ENCODE assay signal across 13 cellular contexts in genomic region chr2:39631715-39632114, GRCh38. TPM values are rescaled to one million over a fixed set of nuclear protein-coding genes. Genes with fewer than 3 reads are reported as not detected.
A peak's percentile ranks its signal among the peaks of the same experiment; 100 is the strongest.
DNase-seq lines count a peak whose midpoint lies in the region; ATAC-seq and TF ChIP-seq lines count a peak whose summit lies in the region.
"Had no signal": no experiment of that assay in that cellular context is flagged by ENCODE, and none has a peak within 500 bp of the region (broad histone marks: within the 10 kb centered on the region; RNA-seq: fewer than 3 reads in every experiment).

No MANE protein-coding gene starts in this region.

- H3K4me1 Mint-ChIP-seq in neural progenitor cell, result peaks cover 8% of the 10 kb centered on the region
- H3K4me1 Mint-ChIP-seq in activated naive CD4-positive, alpha-beta T cell treated with anti-CD3 and anti-CD28 coated beads, Interleukin-2, amount 10 ng/mL, durations not matched to agents 7 days and 5 days, result no peaks in the 10 kb centered on the region
- H3K4me1 Mint-ChIP-seq: activated naive CD8-positive, alpha-beta T cell treated with anti-CD3 and anti-CD28 coated beads, Interleukin-2, amount 50 U/mL, for 24 hours had no signal

- H3K9ac ChIP-seq in neural progenitor cell, result no peak overlapping the region

- H3K4me3 ChIP-seq in PC-9 (no peak overlapping the region), epithelial cell of esophagus (ENCODE audit: low read length) (no peak overlapping the region), neural progenitor cell (no peak overlapping the region)

- peak; percentile 96 for DNase-seq in GM04504 (ENCODE audit: low read depth)
- peak; percentile 48 to 78 for DNase-seq in PC-9
- DNase-seq in epithelial cell of esophagus (ENCODE audit: low read depth), result peak; percentile 82
- peak; percentile 26 for DNase-seq in omental fat pad (ENCODE audit: low spot score)
- DNase-seq in neural progenitor cell (ENCODE audit: low spot score), result no peak
- no peak for DNase-seq in activated naive CD4-positive, alpha-beta T cell treated with anti-CD3 and anti-CD28 coated beads, Interleukin-2, amount 10 ng/mL, durations not matched to agents 7 days and 5 days
- DNase-seq in NCI-H526 treated with DMSO at 0.1 percent for 48 hours (lab: John Stamatoyannopoulos, UW), result no peak
- DNase-seq: activated CD4-positive, alpha-beta T cell treated with anti-CD3 and anti-CD28 coated beads for 4 hours; activated naive CD8-positive, alpha-beta T cell treated with anti-CD3 and anti-CD28 coated beads, Interleukin-2, amount 50 U/mL, for 24 hours; KG1 had no signal

- no TSS peak for BruUV-seq in PC-9 (replicated peaks; lab: Mats Ljungman, UMichigan)

- H3K27ac Mint-ChIP-seq in neural progenitor cell, result no peak overlapping the region
- H3K27ac Mint-ChIP-seq in activated naive CD4-positive, alpha-beta T cell treated with anti-CD3 and anti-CD28 coated beads, Interleukin-2, amount 10 ng/mL, durations not matched to agents 7 days and 5 days, result no peak overlapping the region
- H3K27ac Mint-ChIP-seq: activated naive CD8-positive, alpha-beta T cell treated with anti-CD3 and anti-CD28 coated beads, Interleukin-2, amount 50 U/mL, for 24 hours had no signal

- H3K4me1 ChIP-seq in PC-9 (replicated peaks; ENCODE audit: insufficient read depth), result 0 out of 2 replicates have a peak, but pooled peaks cover 4% of the 10 kb centered on the region
- peaks cover 5% of the 10 kb centered on the region for H3K4me1 ChIP-seq in neural progenitor cell

- H3K36me3 ChIP-seq in PC-9 (ENCODE audit: low read depth) (no peaks in the 10 kb centered on the region), neural progenitor cell (no peaks in the 10 kb centered on the region)

- POLR2A ChIA-PET in PC-9 (lab: Charles Lee; ENCODE audit: unreplicated experiment), result interaction anchor here (0.6 to 0.7 kb wide), 2 partner anchors 10 to 13 kb away, joined by 3 to 4 read pairs; no protein-coding TSS in a partner anchor

- H3K79me2 ChIP-seq in PC-9 (ENCODE audit: low read depth) (no peaks in the 10 kb centered on the region), neural progenitor cell (ENCODE audit: low read depth) (no peaks in the 10 kb centered on the region)

- peaks cover 5% of the 10 kb centered on the region for H3K9me3 Mint-ChIP-seq in neural progenitor cell
- H3K9me3 Mint-ChIP-seq in activated naive CD4-positive, alpha-beta T cell treated with anti-CD3 and anti-CD28 coated beads, Interleukin-2, amount 10 ng/mL, durations not matched to agents 7 days and 5 days, result no peaks in the 10 kb centered on the region
- H3K9me3 Mint-ChIP-seq: activated naive CD8-positive, alpha-beta T cell treated with anti-CD3 and anti-CD28 coated beads, Interleukin-2, amount 50 U/mL, for 24 hours had no signal

- H4K20me1 ChIP-seq in PC-9 (ENCODE audit: insufficient read depth) (no peaks in the 10 kb centered on the region), neural progenitor cell (ENCODE audit: low read depth) (no peaks in the 10 kb centered on the region)

- H3K9me3 ChIP-seq in PC-9 (ENCODE audit: insufficient read depth, low read depth) (no peaks in the 10 kb centered on the region; the same call in 1 of the 2 replicates), neural progenitor cell (ENCODE audit: low read depth) (no peaks in the 10 kb centered on the region)

- H3K36me3 Mint-ChIP-seq in neural progenitor cell, result no peaks in the 10 kb centered on the region
- no peaks in the 10 kb centered on the region for H3K36me3 Mint-ChIP-seq in activated naive CD4-positive, alpha-beta T cell treated with anti-CD3 and anti-CD28 coated beads, Interleukin-2, amount 10 ng/mL, durations not matched to agents 7 days and 5 days

- H3K27me3 Mint-ChIP-seq in neural progenitor cell (ENCODE audit: insufficient read depth, low read depth), result peaks cover 2% of the 10 kb centered on the region
- H3K27me3 Mint-ChIP-seq in activated naive CD4-positive, alpha-beta T cell treated with anti-CD3 and anti-CD28 coated beads, Interleukin-2, amount 10 ng/mL, durations not matched to agents 7 days and 5 days, result peaks cover 3% of the 10 kb centered on the region

- CTCF ChIA-PET in PC-9 (lab: Charles Lee), result interaction anchor here (0.6 kb wide), 1 partner anchor 162 kb away, joined by 6 read pairs; no protein-coding TSS in a partner anchor
- CTCF ChIA-PET in activated naive CD4-positive, alpha-beta T cell treated with anti-CD3 and anti-CD28 coated beads, Interleukin-2, amount 10 ng/mL, durations not matched to agents 7 days and 5 days (lab: Charles Lee), result no interaction called here

- intact Hi-C loops in PC-9 (cut with micrococcal nuclease; ENCODE audit: unreplicated experiment), result no loop called here

- no peaks in the 10 kb centered on the region for H3K9me2 ChIP-seq in PC-9 (ENCODE audit: insufficient read depth)

- no peaks in the 10 kb centered on the region for H3K27me3 ChIP-seq in PC-9 (ENCODE audit: insufficient read depth, low read depth)
- H3K27me3 ChIP-seq in neural progenitor cell, result no peaks in the 10 kb centered on the region

- H3K4me2 ChIP-seq in PC-9 (0 out of 2 replicates have a peak overlapping the region, but pooled peaks have one; percentile 5), neural progenitor cell (no peak overlapping the region)

- H3F3A ChIP-seq in PC-9 (ENCODE audit: insufficient read depth, low read depth) (no peaks in the 10 kb centered on the region), neural progenitor cell (ENCODE audit: low read depth) (no peaks in the 10 kb centered on the region)

- H2AFZ ChIP-seq in PC-9, result peak overlapping the region; percentile 65
- no peak overlapping the region for H2AFZ ChIP-seq in neural progenitor cell (replicated peaks)

- TF ChIP-seq CTCF in PC-9 (conservative IDR thresholded peaks at IDR 0.05), result no peak
- no peak for TF ChIP-seq CTCF in epithelial cell of esophagus (IDR thresholded peaks at IDR 0.05; ENCODE audit: insufficient read depth, low read depth, low read length, missing control alignments)
- TF ChIP-seq CTCF in omental fat pad (IDR thresholded peaks at IDR 0.05), result no peak
- TF ChIP-seq CTCF in neural progenitor cell (IDR thresholded peaks at IDR 0.05), result no peak

- H3K4me3 Mint-ChIP-seq in neural progenitor cell, result no peak overlapping the region
- H3K4me3 Mint-ChIP-seq in activated naive CD4-positive, alpha-beta T cell treated with anti-CD3 and anti-CD28 coated beads, Interleukin-2, amount 10 ng/mL, durations not matched to agents 7 days and 5 days, result no peak overlapping the region
- H3K4me3 Mint-ChIP-seq: activated naive CD8-positive, alpha-beta T cell treated with anti-CD3 and anti-CD28 coated beads, Interleukin-2, amount 50 U/mL, for 24 hours had no signal

- H3K27ac ChIP-seq in PC-9 (no peak overlapping the region), neural progenitor cell (no peak overlapping the region)

- ATAC-seq in omental fat pad (ENCODE audit: low FRiP score) (peak; percentile 97), GM19395 (IDR thresholded peaks at IDR 0.05; ENCODE audit: unreplicated experiment) (no peak)
- ATAC-seq: activated naive CD8-positive, alpha-beta T cell treated with anti-CD3 and anti-CD28 coated beads, Interleukin-2, amount 50 U/mL, for 24 hours; esophagus mucosa had no signal

RNA-seq across cellular contexts. Expression of gene TMEM178A, which starts 34.0 kb away (rescaled TPM):
- total RNA-seq in PC-9 (2021) (2.8 and 2.9 TPM in 2 replicates), omental fat pad (1 to 10 TPM; 1.6 to 2.0 (median 1.8) TPM), neural progenitor cell (ENCODE audit: low replicate concordance) (11.8 and 19.2 TPM in 2 replicates)
- total RNA-seq: mononuclear cell had no signal

Comparison
In these comparisons a context has a peak if more than half of its experiments do, and no peak if none do; other contexts are left out.
1. DNase-seq: peak in GM04504 (single experiment), PC-9 (2 of 2), epithelial cell of esophagus (single experiment) and omental fat pad (single experiment); none in neural progenitor cell (single experiment), activated naive CD4-positive, alpha-beta T cell treated with anti-CD3 and anti-CD28 coated beads, Interleukin-2, amount 10 ng/mL, durations not matched to agents 7 days and 5 days (single experiment) and NCI-H526 treated with DMSO at 0.1 percent for 48 hours (single experiment).